35 cellular contexts compared by ENCODE assay signal in genomic region chr15:81363261-81363660, GRCh38. TPM values are rescaled to one million over a fixed set of nuclear protein-coding genes. Genes with fewer than 3 reads are reported as not detected.
"Had no signal": no experiment of that assay in that cellular context is flagged by ENCODE, and none has a peak within 500 bp of the region (broad histone marks: within the 10 kb centered on the region; RNA-seq: fewer than 3 reads in every experiment).

No MANE protein-coding gene starts in this region.

- ATAC-seq: activated CD4-positive, alpha-beta T cell treated with anti-CD3 and anti-CD28 coated beads for 36 hours; activated naive CD4-positive, alpha-beta T cell treated with anti-CD3 and anti-CD28 coated beads, Interleukin-2, amount 50 U/mL, for 72 hours; activated T-cell treated with anti-CD3 and anti-CD28 coated beads, Interleukin-2, amount 50 U/mL, for 72 hours; body of pancreas; esophagus mucosa; gastroesophageal sphincter; T-helper 17 cell had no signal

- H3K36me3 Mint-ChIP-seq: activated naive CD4-positive, alpha-beta T cell treated with anti-CD3 and anti-CD28 coated beads, Interleukin-2, amount 10 ng/mL, durations not matched to agents 7 days and 5 days; activated naive CD4-positive, alpha-beta T cell treated with anti-CD3 and anti-CD28 coated beads, Interleukin-2, amount 50 U/mL, for 72 hours; activated naive CD8-positive, alpha-beta T cell treated with anti-CD3 and anti-CD28 coated beads, Interleukin-2, amount 10 ng/mL, durations not matched to agents 7 days and 5 days had no signal

- H3K4me3 Mint-ChIP-seq: activated CD4-positive, alpha-beta memory T cell treated with anti-CD3 and anti-CD28 coated beads, Interleukin-2, amount 10 ng/mL, durations not matched to agents 7 days and 5 days; activated CD4-positive, alpha-beta T cell treated with anti-CD3 and anti-CD28 coated beads for 36 hours; activated CD4-positive, alpha-beta T cell treated with anti-CD3 and anti-CD28 coated beads, Interleukin-2, amount 10 ng/mL, durations not matched to agents 7 days and 5 days; activated naive CD4-positive, alpha-beta T cell treated with anti-CD3 and anti-CD28 coated beads, Interleukin-2, amount 10 ng/mL, durations not matched to agents 7 days and 5 days; activated naive CD8-positive, alpha-beta T cell treated with anti-CD3 and anti-CD28 coated beads, Interleukin-2, amount 10 ng/mL, durations not matched to agents 7 days and 5 days; activated T-cell treated with anti-CD3 and anti-CD28 coated beads, Interleukin-2, amount 50 U/mL, for 24 hours; activated T-cell treated with anti-CD3 and anti-CD28 coated beads, Interleukin-2, amount 50 U/mL, for 72 hours; endodermal cell; T-helper 17 cell; T-helper 2 cell treated with Interferon-gamma antibody and Interleukin-4, amounts not matched to agents 5 μg/mL and 100 μg/mL, for 36 hours had no signal

- H3K27me3 Mint-ChIP-seq: activated CD4-positive, alpha-beta T cell treated with anti-CD3 and anti-CD28 coated beads for 36 hours; activated naive CD8-positive, alpha-beta T cell treated with anti-CD3 and anti-CD28 coated beads, Interleukin-2, amount 10 ng/mL, durations not matched to agents 7 days and 5 days; activated T-cell treated with anti-CD3 and anti-CD28 coated beads, Interleukin-2, amount 50 U/mL, for 24 hours had no signal

- H3K27me3 ChIP-seq: body of pancreas, colonic mucosa, gastroesophageal sphincter had no signal

- H3K4me3 ChIP-seq: body of pancreas, colonic mucosa, gastroesophageal sphincter, heart right ventricle had no signal

- H3K27ac ChIP-seq: body of pancreas, colonic mucosa, gastroesophageal sphincter had no signal

- DNase-seq: activated CD4-positive, alpha-beta memory T cell treated with anti-CD3 and anti-CD28 coated beads, Interleukin-2, amount 10 ng/mL, durations not matched to agents 7 days and 5 days; activated CD4-positive, alpha-beta T cell treated with anti-CD3 and anti-CD28 coated beads for 36 hours; activated CD4-positive, alpha-beta T cell treated with anti-CD3 and anti-CD28 coated beads, Interleukin-2, amount 10 ng/mL, durations not matched to agents 7 days and 5 days; activated CD4-positive, alpha-beta T cell treated with anti-CD3 and anti-CD28 coated beads, Interleukin-2, amount 50 U/mL, for 4 hours; activated CD4-positive, CD25-positive, alpha-beta regulatory T cell; activated CD4-positive, CD25-positive, alpha-beta regulatory T cell treated with anti-CD3 and anti-CD28 coated beads, Interleukin-2, amount 50 U/mL, for 72 hours; activated CD8-positive, alpha-beta memory T cell treated with anti-CD3 and anti-CD28 coated beads, Interleukin-2, amount 50 U/mL, for 48 hours; activated gamma-delta T cell; activated naive CD4-positive, alpha-beta T cell; activated naive CD4-positive, alpha-beta T cell treated with anti-CD3 and anti-CD28 coated beads, Interleukin-2, amount 10 ng/mL, durations not matched to agents 7 days and 5 days; activated naive CD8-positive, alpha-beta T cell treated with anti-CD3 and anti-CD28 coated beads, Interleukin-2, amount 10 ng/mL, durations not matched to agents 7 days and 5 days; activated T-cell treated with anti-CD3 and anti-CD28 coated beads for 4 hours; activated T-cell treated with anti-CD3 and anti-CD28 coated beads, Interleukin-2, amount 50 U/mL, for 24 hours; activated T-cell treated with anti-CD3 and anti-CD28 coated beads, Interleukin-2, amount 50 U/mL, for 72 hours; amniotic stem cell; anterior cingulate cortex; body of pancreas; central memory CD4-positive, alpha-beta T cell; cerebellar nuclear complex; colonic mucosa; effector CD8-positive, alpha-beta T cell; endodermal cell; foreskin melanocyte; heart right ventricle; T-helper 1 cell; T-helper 17 cell; T1000 had no signal

- H3K27ac Mint-ChIP-seq: activated CD4-positive, alpha-beta memory T cell treated with anti-CD3 and anti-CD28 coated beads, Interleukin-2, amount 10 ng/mL, durations not matched to agents 7 days and 5 days; activated CD4-positive, alpha-beta T cell treated with anti-CD3 and anti-CD28 coated beads for 36 hours; activated CD4-positive, alpha-beta T cell treated with anti-CD3 and anti-CD28 coated beads, Interleukin-2, amount 10 ng/mL, durations not matched to agents 7 days and 5 days; activated naive CD4-positive, alpha-beta T cell treated with anti-CD3 and anti-CD28 coated beads, Interleukin-2, amount 10 ng/mL, durations not matched to agents 7 days and 5 days; activated naive CD4-positive, alpha-beta T cell treated with anti-CD3 and anti-CD28 coated beads, Interleukin-2, amount 50 U/mL, for 72 hours; activated naive CD8-positive, alpha-beta T cell treated with anti-CD3 and anti-CD28 coated beads, Interleukin-2, amount 10 ng/mL, durations not matched to agents 7 days and 5 days; activated T-cell treated with anti-CD3 and anti-CD28 coated beads, Interleukin-2, amount 50 U/mL, for 24 hours; activated T-cell treated with anti-CD3 and anti-CD28 coated beads, Interleukin-2, amount 50 U/mL, for 72 hours; endodermal cell; T-helper 17 cell; T-helper 2 cell treated with Interferon-gamma antibody and Interleukin-4, amounts not matched to agents 5 μg/mL and 100 μg/mL, for 36 hours had no signal

- H3K9me3 ChIP-seq: body of pancreas, colonic mucosa, heart right ventricle had no signal

- H3K4me1 Mint-ChIP-seq: activated CD4-positive, alpha-beta memory T cell treated with anti-CD3 and anti-CD28 coated beads, Interleukin-2, amount 10 ng/mL, durations not matched to agents 7 days and 5 days; activated CD4-positive, alpha-beta T cell treated with anti-CD3 and anti-CD28 coated beads for 36 hours; activated CD4-positive, alpha-beta T cell treated with anti-CD3 and anti-CD28 coated beads, Interleukin-2, amount 10 ng/mL, durations not matched to agents 7 days and 5 days; activated naive CD4-positive, alpha-beta T cell treated with anti-CD3 and anti-CD28 coated beads, Interleukin-2, amount 10 ng/mL, durations not matched to agents 7 days and 5 days; activated naive CD8-positive, alpha-beta T cell treated with anti-CD3 and anti-CD28 coated beads, Interleukin-2, amount 10 ng/mL, durations not matched to agents 7 days and 5 days; endodermal cell; T-helper 17 cell had no signal

- H3K4me1 ChIP-seq: body of pancreas, colonic mucosa, gastroesophageal sphincter, heart right ventricle had no signal

- H3K9me3 Mint-ChIP-seq: activated CD4-positive, alpha-beta memory T cell treated with anti-CD3 and anti-CD28 coated beads, Interleukin-2, amount 10 ng/mL, durations not matched to agents 7 days and 5 days; activated CD4-positive, alpha-beta T cell treated with anti-CD3 and anti-CD28 coated beads, Interleukin-2, amount 10 ng/mL, durations not matched to agents 7 days and 5 days; activated naive CD4-positive, alpha-beta T cell treated with anti-CD3 and anti-CD28 coated beads, Interleukin-2, amount 10 ng/mL, durations not matched to agents 7 days and 5 days; activated naive CD4-positive, alpha-beta T cell treated with anti-CD3 and anti-CD28 coated beads, Interleukin-2, amount 50 U/mL, for 72 hours; activated naive CD8-positive, alpha-beta T cell treated with anti-CD3 and anti-CD28 coated beads, Interleukin-2, amount 10 ng/mL, durations not matched to agents 7 days and 5 days; activated T-cell treated with anti-CD3 and anti-CD28 coated beads, Interleukin-2, amount 50 U/mL, for 24 hours; activated T-cell treated with anti-CD3 and anti-CD28 coated beads, Interleukin-2, amount 50 U/mL, for 72 hours; endodermal cell; T-helper 2 cell treated with Interferon-gamma antibody and Interleukin-4, amounts not matched to agents 5 μg/mL and 100 μg/mL, for 36 hours had no signal

- H3K36me3 ChIP-seq: colonic mucosa, gastroesophageal sphincter, heart right ventricle had no signal

RNA-seq across cellular contexts. Expression of gene TMC3, which starts 10.8 kb away (rescaled TPM):
- total RNA-seq: activated CD4-positive, alpha-beta memory T cell treated with anti-CD3 and anti-CD28 coated beads, Interleukin-2, amount 10 ng/mL, durations not matched to agents 7 days and 5 days; activated CD4-positive, alpha-beta T cell treated with anti-CD3 and anti-CD28 coated beads for 36 hours; activated CD4-positive, alpha-beta T cell treated with anti-CD3 and anti-CD28 coated beads, Interleukin-2, amount 10 ng/mL, durations not matched to agents 7 days and 5 days; activated naive CD4-positive, alpha-beta T cell treated with anti-CD3 and anti-CD28 coated beads, Interleukin-2, amount 50 U/mL, for 72 hours; activated naive CD8-positive, alpha-beta T cell treated with anti-CD3 and anti-CD28 coated beads, Interleukin-2, amount 10 ng/mL, durations not matched to agents 7 days and 5 days; activated T-cell treated with anti-CD3 and anti-CD28 coated beads, Interleukin-2, amount 50 U/mL, for 72 hours; dermis microvascular lymphatic vessel endothelial cell; endodermal cell; epithelial cell of proximal tubule; esophagus mucosa; fibroblast of villous mesenchyme; glomerular endothelial cell; heart right ventricle; T-helper 17 cell had no signal
